Comparison of ENCODE assay signal across 8 cellular contexts in the genomic region with DNA sequence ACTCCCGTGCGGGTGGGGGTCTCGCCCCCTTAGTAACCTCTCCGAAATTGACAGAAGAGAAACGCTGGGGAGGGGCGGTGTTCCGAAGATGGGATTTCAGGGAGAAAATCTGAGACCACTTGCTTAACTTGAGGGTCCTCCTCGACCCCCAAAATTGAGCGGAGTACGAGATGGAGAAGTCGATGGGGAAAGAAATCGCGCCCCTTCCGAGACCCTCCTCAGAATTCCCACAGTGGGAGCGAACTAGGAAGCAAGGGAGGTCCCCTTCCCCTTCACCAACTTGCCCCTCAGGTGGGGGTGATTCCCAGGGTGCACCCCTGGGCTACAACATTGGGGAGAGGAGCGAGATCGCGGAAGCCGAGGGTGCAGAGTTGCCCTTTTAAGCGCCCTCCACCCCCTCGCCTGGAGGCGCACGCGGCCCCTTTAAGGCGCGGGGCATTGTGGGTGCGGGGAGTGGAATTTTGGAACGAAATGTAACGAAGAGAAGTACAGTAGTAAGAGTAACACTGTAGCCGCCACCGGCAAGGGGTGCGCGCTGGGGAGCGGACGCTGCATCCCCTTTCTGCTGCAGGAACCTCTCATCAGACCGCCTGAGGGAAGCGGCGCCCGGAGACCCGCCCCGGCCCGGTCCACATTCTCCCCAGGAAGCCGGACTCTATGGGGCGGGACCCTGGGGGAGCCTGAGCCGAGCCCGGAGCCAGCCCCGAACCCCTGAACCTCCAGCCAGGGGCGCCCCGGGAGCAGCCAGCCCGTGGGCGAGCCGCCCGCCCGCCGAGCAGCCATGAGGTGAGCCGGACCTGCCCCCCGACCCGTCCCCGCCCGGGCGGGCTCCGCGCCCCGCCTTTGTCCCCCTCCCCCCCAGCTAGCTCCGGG. TPM values are rescaled to one million over a fixed set of nuclear protein-coding genes. Genes with fewer than 3 reads are reported as not detected.
DNase-seq lines count a peak whose midpoint lies in the region; ATAC-seq and TF ChIP-seq lines count a peak whose summit lies in the region.

A gene (plus strand): TSS at position 489 of the 873 bp plus-strand sequence. CDS start 293 bp downstream, at position 782.

- H3K18ac ChIP-seq in mesenchymal stem cell (ENCODE audit: low read depth in 1 of 2, low read length in 2 of 2) = peak within 1 kb of the TSS; percentile 80 to 89

- peak within 1 kb of the TSS in 1 of 2 experiments; percentile 56 for H3K23ac ChIP-seq in mesenchymal stem cell (ENCODE audit: low read length in 2 of 2)

- H3K14ac ChIP-seq in mesenchymal stem cell (ENCODE audit: low read length in 2 of 2) = peak within 1 kb of the TSS in 1 of 2 experiments; percentile 90

- peak within 1 kb of the TSS; percentile 92 for H2BK15ac ChIP-seq in mesenchymal stem cell (ENCODE audit: low read depth, poor library complexity, severe bottlenecking)

- peak within 1 kb of the TSS in 1 of 2 experiments; percentile 69 for H2BK12ac ChIP-seq in mesenchymal stem cell (ENCODE audit: low read length in 2 of 2)

- H2BK120ac ChIP-seq in mesenchymal stem cell (ENCODE audit: low read depth, low read length) = peak within 1 kb of the TSS; percentile 93

- TF ChIP-seq CTCF in C4-2B (conservative IDR thresholded peaks at IDR 0.05) = no peak

- peak within 1 kb of the TSS; percentile 80 for H3K4me3 ChIP-seq in effector memory CD4-positive, alpha-beta T cell (ENCODE audit: insufficient read depth, low read depth, low read length, poor library complexity, severe bottlenecking)
- H3K4me3 ChIP-seq in mesenchymal stem cell (ENCODE audit: insufficient read depth in 1 of 2, low read depth in 1 of 2, low read length in 2 of 2) = peak within 1 kb of the TSS; percentile 80 to 88

- H3K4me2 ChIP-seq in mesenchymal stem cell (ENCODE audit: low read length, poor library complexity, severe bottlenecking) = peak within 1 kb of the TSS; percentile 72

- H3K36me3 ChIP-seq in effector memory CD4-positive, alpha-beta T cell (ENCODE audit: control insufficient read depth, insufficient read depth, low read length) = no peaks in the 10 kb centered on the region
- H3K36me3 ChIP-seq in mesenchymal stem cell (ENCODE audit: control insufficient read depth in 1 of 2, insufficient read depth in 2 of 2, low read depth in 1 of 2, low read length in 2 of 2) = no peaks in the 10 kb centered on the region

- peak; percentile 85 for DNase-seq in NK-92 treated with Interleukin-12 subunit alpha and Interleukin-12 subunit beta, amount 100 ng/mL, for 24 hours (lab: John Stamatoyannopoulos, UW)
- peak; percentile 76 to 85 for DNase-seq in activated CD8-positive, alpha-beta memory T cell treated with anti-CD3 and anti-CD28 coated beads for 1 hour (ENCODE audit: extremely low read depth in 1 of 2, low read depth in 1 of 2)
- DNase-seq in effector memory CD4-positive, alpha-beta T cell = peak; percentile 84 to 88 (median 86)
- peak; percentile 87 for DNase-seq in mesenchymal stem cell
- DNase-seq in stimulated activated CD8-positive, alpha-beta memory T cell treated with anti-CD3 and anti-CD28 coated beads, Interleukin-12 subunit alpha, Interleukin-12 subunit beta, amount 100 ng/mL, for 24 hours (ENCODE audit: extremely low read depth) = peak; percentile 77

- H3K4me1 ChIP-seq in effector memory CD4-positive, alpha-beta T cell (ENCODE audit: control insufficient read depth, insufficient read depth, low read length, poor library complexity, severe bottlenecking) = peaks cover 18% of the 10 kb centered on the region
- H3K4me1 ChIP-seq in mesenchymal stem cell (ENCODE audit: control insufficient read depth, insufficient read depth, low read depth, low read length) = peaks cover 15% of the 10 kb centered on the region

- H3K27me3 ChIP-seq in effector memory CD4-positive, alpha-beta T cell (replicated peaks; ENCODE audit: control insufficient read depth, insufficient read depth, low read length, poor library complexity, severe bottlenecking) = no peaks in the 10 kb centered on the region
- H3K27me3 ChIP-seq in mesenchymal stem cell (ENCODE audit: control insufficient read depth in 1 of 2, insufficient read depth in 1 of 2, low read length in 2 of 2) = no peaks in the 10 kb centered on the region

- peak within 1 kb of the TSS; percentile 87 for H4K91ac ChIP-seq in mesenchymal stem cell (ENCODE audit: low read length)

- H3K9ac ChIP-seq in mesenchymal stem cell (ENCODE audit: low read length) = peak within 1 kb of the TSS; percentile 90

- H2BK5ac ChIP-seq in mesenchymal stem cell (ENCODE audit: low read depth, low read length, poor library complexity, severe bottlenecking) = peak within 1 kb of the TSS; percentile 93

- peaks cover 2% of the 10 kb centered on the region for H3K79me1 ChIP-seq in mesenchymal stem cell (replicated peaks; ENCODE audit: low read length, poor library complexity, severe bottlenecking)

- peak; percentile 52 for ATAC-seq in GM19324 (IDR thresholded peaks at IDR 0.05; ENCODE audit: low FRiP score, unreplicated experiment)
- ATAC-seq in HG03460 (IDR thresholded peaks at IDR 0.05; ENCODE audit: unreplicated experiment) = peak; percentile 40

- H3K27ac ChIP-seq in C4-2B = peak within 1 kb of the TSS; percentile 82
- H3K27ac ChIP-seq in effector memory CD4-positive, alpha-beta T cell (ENCODE audit: insufficient read depth, low read length, poor library complexity, severe bottlenecking) = peak within 1 kb of the TSS; percentile 93
- peak within 1 kb of the TSS; percentile 85 for H3K27ac ChIP-seq in mesenchymal stem cell (ENCODE audit: low read length, poor library complexity, severe bottlenecking)

- peak within 1 kb of the TSS; percentile 1 for H2AK5ac ChIP-seq in mesenchymal stem cell (ENCODE audit: low read length, severe bottlenecking)

- H3K9me3 ChIP-seq in effector memory CD4-positive, alpha-beta T cell (ENCODE audit: control insufficient read depth, low read length) = no peaks in the 10 kb centered on the region
- no peaks in the 10 kb centered on the region for H3K9me3 ChIP-seq in mesenchymal stem cell (ENCODE audit: control insufficient read depth, low read length)

- H2AFZ ChIP-seq in mesenchymal stem cell (ENCODE audit: low read depth, low read length) = peak within 1 kb of the TSS; percentile 46

- 0% methylated on average over 50 of the region's 65 CpGs for WGBS in mesenchymal stem cell

- H4K8ac ChIP-seq in mesenchymal stem cell (ENCODE audit: low read length) = peak within 1 kb of the TSS; percentile 87

- H3K4ac ChIP-seq in mesenchymal stem cell (ENCODE audit: low read depth in 1 of 2, low read length in 2 of 2) = peak within 1 kb of the TSS; percentile 69 to 92

RNA-seq across cellular contexts. Expression of the gene that starts here (rescaled TPM):
- polyA plus RNA-seq in mesenchymal stem cell (2013, experiment 1 of 2) = 106 TPM
- 104 TPM for polyA plus RNA-seq in mesenchymal stem cell (2013, experiment 2 of 2)

Comparison
In these comparisons a context has a peak if more than half of its experiments do, and no peak if none do; other contexts are left out.
1. Peak in every context shown above with its lines: DNase-seq, ATAC-seq, H3K4me3 ChIP-seq and H3K27ac ChIP-seq.